27 cellular contexts compared by ENCODE assay signal in genomic region chr3:97692831-97693230, GRCh38.
"Had no signal": no experiment of that assay in that cellular context is flagged by ENCODE, and none has a peak within 500 bp of the region (broad histone marks: within the 10 kb centered on the region; RNA-seq: fewer than 3 reads in every experiment).

No MANE protein-coding gene starts in this region.

- ATAC-seq: foreskin keratinocyte; gastroesophageal sphincter; heart left ventricle; left cardiac atrium; left lung; mucosa of descending colon; natural killer cell treated with Interleukin-12 subunit alpha and Interleukin-12 subunit beta and Interleukin-15 and Interleukin-18, amount 100 ng/mL, for 72 hours; pancreas; right lobe of liver; stimulated activated naive CD8-positive, alpha-beta T cell treated with anti-CD3 and anti-CD28 coated beads, Interleukin-15, amount 100 ng/mL, for 72 hours had no signal

- H3K27me3 Mint-ChIP-seq: progenitor cell of endocrine pancreas; stimulated activated naive CD8-positive, alpha-beta T cell treated with anti-CD3 and anti-CD28 coated beads, Interleukin-15, amount 100 ng/mL, for 72 hours had no signal

- H3K4me2 ChIP-seq: hepatocyte had no signal

- H3K79me2 ChIP-seq: hepatocyte had no signal

- H3K36me3 ChIP-seq: esophagus muscularis mucosa, gastroesophageal sphincter, heart left ventricle, left lung, neutrophil, pancreas, right lobe of liver, suprapubic skin had no signal

- H3K27ac Mint-ChIP-seq: mesothelial cell of epicardium; naive B cell; natural killer cell treated with Interleukin-12 subunit alpha and Interleukin-12 subunit beta and Interleukin-15 and Interleukin-18, amount 100 ng/mL, for 72 hours; progenitor cell of endocrine pancreas had no signal

- H2AFZ ChIP-seq: hepatocyte had no signal

- H3K4me3 Mint-ChIP-seq: mesothelial cell of epicardium; naive B cell; natural killer cell treated with Interleukin-12 subunit alpha and Interleukin-12 subunit beta and Interleukin-15 and Interleukin-18, amount 100 ng/mL, for 72 hours; neural crest cell; stimulated activated naive CD8-positive, alpha-beta T cell treated with anti-CD3 and anti-CD28 coated beads, Interleukin-15, amount 100 ng/mL, for 72 hours had no signal

- DNase-seq: dermis blood vessel endothelial cell; effector memory CD4-positive, alpha-beta T cell; foreskin keratinocyte; heart left ventricle; left cardiac atrium; left lung; mesenchymal stem cell; mucosa of descending colon; naive B cell; pancreas; right lobe of liver; small intestine; stimulated activated CD4-positive, alpha-beta T cell treated with anti-CD3 and anti-CD28 coated beads, Interleukin-15, amount 100 ng/mL, for 24 hours; stimulated activated CD4-positive, alpha-beta T cell treated with anti-CD3 and anti-CD28 coated beads, Interleukin-2, amount 100 ng/mL, for 48 hours; stimulated activated naive CD4-positive, alpha-beta T cell; stimulated activated naive CD8-positive, alpha-beta T cell treated with anti-CD3 and anti-CD28 coated beads, Interleukin-15, amount 100 ng/mL, for 72 hours; trophoblast cell had no signal

- H3K36me3 Mint-ChIP-seq: naive B cell; natural killer cell treated with Interleukin-12 subunit alpha and Interleukin-12 subunit beta and Interleukin-15 and Interleukin-18, amount 100 ng/mL, for 72 hours had no signal

- H3K9me3 Mint-ChIP-seq: naive B cell; stimulated activated naive CD8-positive, alpha-beta T cell treated with anti-CD3 and anti-CD28 coated beads, Interleukin-15, amount 100 ng/mL, for 72 hours had no signal

- H3K4me3 ChIP-seq: coronary artery, esophagus muscularis mucosa, gastroesophageal sphincter, heart left ventricle, hepatocyte, left lung, mucosa of descending colon, pancreas, right lobe of liver, suprapubic skin had no signal

- H3K9me3 ChIP-seq: esophagus muscularis mucosa, gastroesophageal sphincter, heart left ventricle, left lung, mucosa of descending colon, neutrophil, pancreas, right lobe of liver, suprapubic skin had no signal

- H3K27ac ChIP-seq: coronary artery, esophagus muscularis mucosa, foreskin keratinocyte, gastroesophageal sphincter, heart left ventricle, hepatocyte, left lung, neutrophil, pancreas, right lobe of liver, suprapubic skin had no signal

- H3K27me3 ChIP-seq: esophagus muscularis mucosa, foreskin keratinocyte, gastroesophageal sphincter, heart left ventricle, hepatocyte, left lung, neutrophil, pancreas, right lobe of liver, suprapubic skin had no signal

- H3K4me1 ChIP-seq: esophagus muscularis mucosa, foreskin keratinocyte, gastroesophageal sphincter, heart left ventricle, left lung, pancreas, right lobe of liver, suprapubic skin had no signal

- H3K4me1 Mint-ChIP-seq: naive B cell; neural crest cell; stimulated activated naive CD8-positive, alpha-beta T cell treated with anti-CD3 and anti-CD28 coated beads, Interleukin-15, amount 100 ng/mL, for 72 hours had no signal
